9 cellular contexts compared by ENCODE assay signal in genomic region chr2:74459377-74460118, GRCh38. TPM values are rescaled to one million over a fixed set of nuclear protein-coding genes. Genes with fewer than 3 reads are reported as not detected.
DNase-seq lines count a peak whose midpoint lies in the region; ATAC-seq and TF ChIP-seq lines count a peak whose summit lies in the region.
"Had no signal": no experiment of that assay in that cellular context is flagged by ENCODE, and none has a peak within 500 bp of the region (broad histone marks: within the 10 kb centered on the region; RNA-seq: fewer than 3 reads in every experiment).

No MANE protein-coding gene starts in this region.

- H4K20me1 ChIP-seq in hepatocyte (ENCODE audit: insufficient read depth, poor library complexity, severe bottlenecking) = no peaks in the 10 kb centered on the region

- no peaks in the 10 kb centered on the region for H3K9me2 ChIP-seq in hepatocyte (replicated peaks; ENCODE audit: insufficient read depth)

- no peak for TF ChIP-seq CTCF in hepatocyte (IDR thresholded peaks at IDR 0.05; ENCODE audit: poor library complexity)
- TF ChIP-seq CTCF in tibial artery (IDR thresholded peaks at IDR 0.05) = no peak

- H3K36me3 ChIP-seq in hepatocyte (replicated peaks; ENCODE audit: insufficient read depth, low read depth) (no peaks in the 10 kb centered on the region), tibial artery (peaks cover 0 to 27% (median 10%) of the 10 kb centered on the region in 3 donors)

- no peak for ATAC-seq in GM21786 (IDR thresholded peaks at IDR 0.05; ENCODE audit: unreplicated experiment)

- H3K36me3 Mint-ChIP-seq in activated naive CD4-positive, alpha-beta T cell treated with anti-CD3 and anti-CD28 coated beads, Interleukin-2, amount 50 U/mL, for 24 hours = peaks cover 17% of the 10 kb centered on the region
- peaks cover 34% of the 10 kb centered on the region for H3K36me3 Mint-ChIP-seq in activated CD4-positive, alpha-beta memory T cell treated with anti-CD3 and anti-CD28 coated beads, Interleukin-2, amount 10 ng/mL, durations not matched to agents 7 days and 5 days (ENCODE audit: low read depth)

- H3K4me1 ChIP-seq in hepatocyte (ENCODE audit: insufficient read depth) (peaks cover 22% of the 10 kb centered on the region), tibial artery (peaks cover 0 to 44% (median 40%) of the 10 kb centered on the region in 4 donors)

- peaks cover 43% of the 10 kb centered on the region for H3K79me2 ChIP-seq in hepatocyte

- DNase-seq in activated naive CD4-positive, alpha-beta T cell treated with Interleukin-2 at 50 U/mL for 16 hours = no peak
- no peak for DNase-seq in activated CD4-positive, alpha-beta memory T cell treated with anti-CD3 and anti-CD28 coated beads, Interleukin-2, amount 10 ng/mL, durations not matched to agents 7 days and 5 days
- DNase-seq in hepatocyte (ENCODE audit: low spot score) = no peak
- no peak for DNase-seq in tibial artery
- DNase-seq in SHP77 (lab: John Stamatoyannopoulos, UW) = no peak
- no peak for DNase-seq in Kasumi-1 (lab: John Stamatoyannopoulos, UW)
- DNase-seq: NCI-H2171 had no signal

- intact Hi-C loops in tibial artery (cut with DNase I; ENCODE audit: low total_unique reads) = no loop called here

- CTCF ChIA-PET in activated CD4-positive, alpha-beta memory T cell treated with anti-CD3 and anti-CD28 coated beads, Interleukin-2, amount 10 ng/mL, durations not matched to agents 7 days and 5 days (lab: Charles Lee) = interaction anchor here (0.6 to 5.6 kb wide), 6 partner anchors 10 to 128 kb away, joined by 3 to 53 read pairs (median 16); partner anchors contain the start of genes AUP1, CCDC142, HTRA2 and TTC31

- peaks cover 66% of the 10 kb centered on the region for H3K4me1 Mint-ChIP-seq in activated naive CD4-positive, alpha-beta T cell treated with anti-CD3 and anti-CD28 coated beads, Interleukin-2, amount 50 U/mL, for 24 hours
- H3K4me1 Mint-ChIP-seq in activated CD4-positive, alpha-beta memory T cell treated with anti-CD3 and anti-CD28 coated beads, Interleukin-2, amount 10 ng/mL, durations not matched to agents 7 days and 5 days = peaks cover 62% of the 10 kb centered on the region

- no peak overlapping the region for H3K27ac ChIP-seq in hepatocyte
- H3K27ac ChIP-seq in tibial artery = peak overlapping the region in 1 of 2 donors; percentile 85

- POLR2A ChIA-PET in activated CD4-positive, alpha-beta memory T cell treated with anti-CD3 and anti-CD28 coated beads, Interleukin-2, amount 10 ng/mL, durations not matched to agents 7 days and 5 days (lab: Charles Lee) = interaction anchor here (0.8 to 8.1 kb wide), 21 partner anchors 8 to 390 kb away, joined by 3 to 103 read pairs (median 6); partner anchors contain the start of genes AUP1, C2orf81, CCDC142 and DQX1

- H3K27me3 Mint-ChIP-seq in activated naive CD4-positive, alpha-beta T cell treated with anti-CD3 and anti-CD28 coated beads, Interleukin-2, amount 50 U/mL, for 24 hours = no peaks in the 10 kb centered on the region
- no peaks in the 10 kb centered on the region for H3K27me3 Mint-ChIP-seq in activated CD4-positive, alpha-beta memory T cell treated with anti-CD3 and anti-CD28 coated beads, Interleukin-2, amount 10 ng/mL, durations not matched to agents 7 days and 5 days

- H2AFZ ChIP-seq in hepatocyte = no peak overlapping the region

- H3K9me3 Mint-ChIP-seq in activated naive CD4-positive, alpha-beta T cell treated with anti-CD3 and anti-CD28 coated beads, Interleukin-2, amount 50 U/mL, for 24 hours = no peaks in the 10 kb centered on the region
- no peaks in the 10 kb centered on the region for H3K9me3 Mint-ChIP-seq in activated CD4-positive, alpha-beta memory T cell treated with anti-CD3 and anti-CD28 coated beads, Interleukin-2, amount 10 ng/mL, durations not matched to agents 7 days and 5 days

- H3K27me3 ChIP-seq in hepatocyte = no peaks in the 10 kb centered on the region
- no peaks in the 10 kb centered on the region for H3K27me3 ChIP-seq in tibial artery

- H3K9me3 ChIP-seq in hepatocyte (ENCODE audit: low read depth) (no peaks in the 10 kb centered on the region), tibial artery (no peaks in the 10 kb centered on the region)

- no peak overlapping the region for H3K4me3 ChIP-seq in hepatocyte
- peak overlapping the region; percentile 66 to 92 for H3K4me3 ChIP-seq in tibial artery

- H3K4me2 ChIP-seq in hepatocyte = peak overlapping the region; percentile 82

- peak overlapping the region; percentile 89 for H3K27ac Mint-ChIP-seq in activated naive CD4-positive, alpha-beta T cell treated with anti-CD3 and anti-CD28 coated beads, Interleukin-2, amount 50 U/mL, for 24 hours
- H3K27ac Mint-ChIP-seq in activated CD4-positive, alpha-beta memory T cell treated with anti-CD3 and anti-CD28 coated beads, Interleukin-2, amount 10 ng/mL, durations not matched to agents 7 days and 5 days = peak overlapping the region; percentile 58

- WGBS in hepatocyte (ENCODE audit: low lambda C conversion rate, missing lambda C conversion rate) = 82% methylated on average over 12 of the region's 14 CpGs

- H3K4me3 Mint-ChIP-seq in activated naive CD4-positive, alpha-beta T cell treated with anti-CD3 and anti-CD28 coated beads, Interleukin-2, amount 50 U/mL, for 24 hours = peak overlapping the region; percentile 99
- peak overlapping the region; percentile 88 for H3K4me3 Mint-ChIP-seq in activated CD4-positive, alpha-beta memory T cell treated with anti-CD3 and anti-CD28 coated beads, Interleukin-2, amount 10 ng/mL, durations not matched to agents 7 days and 5 days

RNA-seq across cellular contexts. Expression of gene WBP1, which starts 1.3 kb away (rescaled TPM):
- total RNA-seq in activated CD4-positive, alpha-beta memory T cell treated with anti-CD3 and anti-CD28 coated beads, Interleukin-2, amount 10 ng/mL, durations not matched to agents 7 days and 5 days = 10 to 100 TPM; 58.3 to 60.4 TPM
- total RNA-seq in hepatocyte = 66.5 and 85.7 TPM in 2 replicates
- 87.5 and 95.0 TPM in 2 replicates for polyA plus RNA-seq in hepatocyte

RNA-seq across cellular contexts. Expression of gene INO80B, which starts 4.7 kb away (rescaled TPM):
- total RNA-seq in activated CD4-positive, alpha-beta memory T cell treated with anti-CD3 and anti-CD28 coated beads, Interleukin-2, amount 10 ng/mL, durations not matched to agents 7 days and 5 days = 10 to 100 TPM; 39.8 to 40.3 TPM
- total RNA-seq in hepatocyte = 16.0 and 20.0 TPM in 2 replicates
- polyA plus RNA-seq in hepatocyte = 18.9 and 19.9 TPM in 2 replicates

RNA-seq across cellular contexts. Expression of gene MOGS, which starts 5.6 kb away (rescaled TPM):
- 10 to 100 TPM; 70.3 to 73.1 TPM for total RNA-seq in activated CD4-positive, alpha-beta memory T cell treated with anti-CD3 and anti-CD28 coated beads, Interleukin-2, amount 10 ng/mL, durations not matched to agents 7 days and 5 days
- 47.6 and 67.1 TPM in 2 replicates for total RNA-seq in hepatocyte
- 48.3 and 60.2 TPM in 2 replicates for polyA plus RNA-seq in hepatocyte

RNA-seq across cellular contexts. Expression of gene MRPL53, which starts 12.9 kb away (rescaled TPM):
- total RNA-seq in activated CD4-positive, alpha-beta memory T cell treated with anti-CD3 and anti-CD28 coated beads, Interleukin-2, amount 10 ng/mL, durations not matched to agents 7 days and 5 days = 100 to 1,000 TPM; 115 to 126 TPM
- total RNA-seq in hepatocyte = 13.8 and 23.4 TPM in 2 replicates
- polyA plus RNA-seq in hepatocyte = 89.6 and 95.9 TPM in 2 replicates

RNA-seq across cellular contexts. Expression of gene RTKN, which starts 17.8 kb away (rescaled TPM):
- 1 to 10 TPM; 1.1 TPM for total RNA-seq in activated CD4-positive, alpha-beta memory T cell treated with anti-CD3 and anti-CD28 coated beads, Interleukin-2, amount 10 ng/mL, durations not matched to agents 7 days and 5 days
- 66.1 and 74.2 TPM in 2 replicates for total RNA-seq in hepatocyte
- polyA plus RNA-seq in hepatocyte = 77.5 and 85.0 TPM in 2 replicates
